1 cellular context compared by ENCODE assay signal in genomic region chr18:58027341-58027740, GRCh38.
TF ChIP-seq lines count a peak whose summit lies in the region.

No MANE protein-coding gene starts in this region.

TF ChIP-seq in H1, 55 proteins besides CTCF, POLR2A, EP300 and RAD21:
- no peak for TF ChIP-seq PHF8 (conservative IDR thresholded peaks at IDR 0.05; ENCODE audit: low read depth, low read length)
